Comparison of ENCODE assay signal across 15 cellular contexts in genomic region chr2:10575566-10576300, GRCh38.
DNase-seq lines count a peak whose midpoint lies in the region; ATAC-seq, FAIRE-seq and TF ChIP-seq lines count a peak whose summit lies in the region.
"Had no signal": no experiment of that assay in that cellular context is flagged by ENCODE, and none has a peak within 500 bp of the region (broad histone marks: within the 10 kb centered on the region; RNA-seq: fewer than 3 reads in every experiment).

No MANE protein-coding gene starts in this region.

- H3K9me3 ChIP-seq in SJSA1 (replicated peaks) (no peaks in the 10 kb centered on the region), fibroblast of lung (ENCODE audit: control insufficient read depth, insufficient read depth, low read depth, low read length) (no peaks in the 10 kb centered on the region)

- H3K36me3 ChIP-seq in SJSA1 (peaks cover 55% of the 10 kb centered on the region), fibroblast of lung (ENCODE audit: control insufficient read depth, insufficient read depth, low read length) (peaks cover 2% of the 10 kb centered on the region)

- H3K27me3 ChIP-seq in SJSA1 (replicated peaks) (no peaks in the 10 kb centered on the region), fibroblast of lung (ENCODE audit: control insufficient read depth, insufficient read depth, low read length) (no peaks in the 10 kb centered on the region)
- H3K27me3 ChIP-seq: neural progenitor cell had no signal

- H3K79me2 ChIP-seq in fibroblast of lung (ENCODE audit: control insufficient read depth, insufficient read depth, low read length), result no peaks in the 10 kb centered on the region

- H3K27ac ChIP-seq in SJSA1 (peak overlapping the region; percentile 72), fibroblast of lung (ENCODE audit: insufficient read depth, low read length) (peak overlapping the region; percentile 56)
- H3K27ac ChIP-seq: neural progenitor cell, VCaP had no signal

- H3K4me1 Mint-ChIP-seq in stimulated activated effector memory CD8-positive, alpha-beta T cell treated with anti-CD3 and anti-CD28 coated beads, Interleukin-12 subunit alpha, Interleukin-12 subunit beta, amount 100 ng/mL, for 72 hours, result peaks cover 6% of the 10 kb centered on the region

- H3K4me1 ChIP-seq in SJSA1 (replicated peaks), result peaks cover 14% of the 10 kb centered on the region
- peaks cover 2% of the 10 kb centered on the region for H3K4me1 ChIP-seq in fibroblast of lung (ENCODE audit: control insufficient read depth, extremely low read depth, insufficient read depth, low read length)

- H3K9me3 Mint-ChIP-seq in stimulated activated effector memory CD8-positive, alpha-beta T cell treated with anti-CD3 and anti-CD28 coated beads, Interleukin-12 subunit alpha, Interleukin-12 subunit beta, amount 100 ng/mL, for 72 hours, result no peaks in the 10 kb centered on the region
- H3K9me3 Mint-ChIP-seq: neural progenitor cell had no signal

- no peak overlapping the region for H3K27ac Mint-ChIP-seq in stimulated activated effector memory CD8-positive, alpha-beta T cell treated with anti-CD3 and anti-CD28 coated beads, Interleukin-12 subunit alpha, Interleukin-12 subunit beta, amount 100 ng/mL, for 72 hours
- H3K27ac Mint-ChIP-seq: neural progenitor cell had no signal

- no peak for TF ChIP-seq CTCF in fibroblast of lung (conservative IDR thresholded peaks at IDR 0.05 in 1 of 2, IDR thresholded peaks at IDR 0.05 in 1 of 2; ENCODE audit: low read depth in 1 of 2, low read length in 2 of 2)

- TF ChIP-seq POLR2A in H54 (IDR thresholded peaks at IDR 0.05; ENCODE audit: low read depth, low read length), result no peak

- no peak overlapping the region for H2AFZ ChIP-seq in fibroblast of lung (ENCODE audit: low read length)
- H2AFZ ChIP-seq: neural progenitor cell had no signal

- no peak overlapping the region for H3K4me3 Mint-ChIP-seq in stimulated activated effector memory CD8-positive, alpha-beta T cell treated with anti-CD3 and anti-CD28 coated beads, Interleukin-12 subunit alpha, Interleukin-12 subunit beta, amount 100 ng/mL, for 72 hours
- H3K4me3 Mint-ChIP-seq: brain, neural progenitor cell had no signal

- peak; percentile 96 for FAIRE-seq in H54 (lab: Jason Lieb, UNC)
- FAIRE-seq: GM18507 had no signal

- H3K9ac ChIP-seq in fibroblast of lung (ENCODE audit: insufficient read depth, low read length), result no peak overlapping the region
- H3K9ac ChIP-seq: neural progenitor cell had no signal

- H3K4me2 ChIP-seq in fibroblast of lung (ENCODE audit: extremely low read depth, insufficient read depth, low read length), result no peak overlapping the region
- H3K4me2 ChIP-seq: neural progenitor cell had no signal

- ATAC-seq in stimulated activated effector memory CD8-positive, alpha-beta T cell treated with anti-CD3 and anti-CD28 coated beads, Interleukin-12 subunit alpha, Interleukin-12 subunit beta, amount 100 ng/mL, for 72 hours, result peak; percentile 69
- no peak for ATAC-seq in HG02840 (IDR thresholded peaks at IDR 0.05; ENCODE audit: low FRiP score, unreplicated experiment)

- H4K20me1 ChIP-seq in fibroblast of lung (ENCODE audit: control insufficient read depth, extremely low read depth, insufficient read depth, low read length), result no peaks in the 10 kb centered on the region

- no peak overlapping the region for H3K4me3 ChIP-seq in SJSA1
- no peak overlapping the region for H3K4me3 ChIP-seq in fibroblast of lung (replicated peaks in 1 of 4; ENCODE audit: control extremely low read depth in 1 of 4, insufficient read depth in 1 of 4, low read depth in 3 of 4, low read length in 4 of 4)
- H3K4me3 ChIP-seq: neural progenitor cell had no signal

- DNase-seq in H54 (ENCODE audit: insufficient read length, low spot score) (peak; percentile 57), SJSA1 (ENCODE audit: low read depth in 1 of 2, low spot score in 2 of 2) (peak in 1 of 2 experiments; percentile 31), fibroblast of lung (ENCODE audit: low read depth in 2 of 2) (peak; percentile 54 to 91), germinal center (ENCODE audit: low spot score) (no peak)
- DNase-seq in stimulated activated effector memory CD8-positive, alpha-beta T cell treated with anti-CD3 and anti-CD28 coated beads, Interleukin-12 subunit alpha, Interleukin-12 subunit beta, amount 100 ng/mL, for 72 hours (ENCODE audit: low spot score in 2 of 2), result no peak
- DNase-seq in stimulated activated naive CD4-positive, alpha-beta T cell treated with Interleukin-2 at 50 U/mL for 16 hours (lab: John Stamatoyannopoulos, UW), result no peak
- DNase-seq: activated T-cell treated with anti-CD3 and anti-CD28 coated beads for 4 hours, DND-41, erythroblast, NCI-H187 had no signal

- H3K36me3 Mint-ChIP-seq in stimulated activated effector memory CD8-positive, alpha-beta T cell treated with anti-CD3 and anti-CD28 coated beads, Interleukin-12 subunit alpha, Interleukin-12 subunit beta, amount 100 ng/mL, for 72 hours, result peaks cover 94% of the 10 kb centered on the region

Comparison
In these comparisons a context has a peak if more than half of its experiments do, and no peak if none do; other contexts are left out.
1. DNase-seq: peak in H54 (single experiment) and fibroblast of lung (2 of 2); none in stimulated activated effector memory CD8-positive, alpha-beta T cell treated with anti-CD3 and anti-CD28 coated beads, Interleukin-12 subunit alpha, Interleukin-12 subunit beta, amount 100 ng/mL, for 72 hours (0 of 2), germinal center (single experiment) and stimulated activated naive CD4-positive, alpha-beta T cell treated with Interleukin-2 at 50 U/mL for 16 hours (single experiment).